ENCODE assay signal across 26 cellular contexts in the genomic region with DNA sequence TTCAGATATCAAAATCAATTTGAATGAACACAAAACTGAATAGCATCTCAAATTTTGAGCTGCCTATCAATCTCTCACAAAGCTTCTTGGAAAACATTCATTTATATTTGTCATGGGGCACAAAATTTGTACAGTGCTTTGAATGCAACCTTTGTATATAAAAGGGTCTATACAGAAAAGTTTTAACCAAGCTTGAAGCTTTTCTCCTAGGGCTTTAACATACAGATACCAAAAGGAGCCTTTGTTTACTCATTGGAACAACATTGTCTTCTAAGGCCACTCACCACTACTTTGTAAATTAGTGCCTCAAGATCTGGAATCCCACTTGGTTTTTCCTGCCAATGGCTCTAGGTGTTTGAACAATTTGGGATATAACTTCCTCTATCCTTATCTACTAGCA.
"Had no signal": no experiment of that assay in that cellular context is flagged by ENCODE, and none has a peak within 500 bp of the region (broad histone marks: within the 10 kb centered on the region; RNA-seq: fewer than 3 reads in every experiment).

No MANE protein-coding gene starts in this region.

- H3K4me3 ChIP-seq: body of pancreas, K562 had no signal

- H3K27me3 ChIP-seq: body of pancreas had no signal

- H3K9me3 Mint-ChIP-seq: activated B cell treated with CpG ODN at 0.5 μM for 24 hours; activated CD4-positive, alpha-beta T cell treated with anti-CD3 and anti-CD28 coated beads, Interleukin-2, amount 10 ng/mL, durations not matched to agents 24 days and 14 days; activated naive CD4-positive, alpha-beta T cell treated with anti-CD3 and anti-CD28 coated beads, Interleukin-2, amount 50 U/mL, for 24 hours; activated T-cell treated with anti-CD3 and anti-CD28 coated beads, Interleukin-2, amount 50 U/mL, for 24 hours; activated T-helper 1 cell treated with anti-CD3 and anti-CD28 coated beads, Interleukin-12 subunit alpha, Interleukin-12 subunit beta, Interleukin-2, Interleukin-4 antibody, amounts not matched to agents 30 ng/mL and 10 ng/mL and 1 ng/mL, durations not matched to agents 14 hours and 24 hours and 36 hours; central memory CD8-positive, alpha-beta T cell; T-cell had no signal

- H3K4me1 Mint-ChIP-seq: activated CD4-positive, alpha-beta T cell treated with anti-CD3 and anti-CD28 coated beads, Interleukin-2, amount 10 ng/mL, durations not matched to agents 24 days and 14 days; activated CD8-positive, alpha-beta memory T cell treated with anti-CD3 and anti-CD28 coated beads, Interleukin-2, amount 10 ng/mL, durations not matched to agents 7 days and 5 days had no signal

- ATAC-seq: activated CD8-positive, alpha-beta memory T cell treated with anti-CD3 and anti-CD28 coated beads, Interleukin-2, amount 10 ng/mL, durations not matched to agents 7 days and 5 days; K562; T-cell had no signal

- DNase-seq: activated B cell treated with CpG ODN at 0.5 μM for 24 hours; activated CD4-positive, alpha-beta T cell treated with anti-CD3 and anti-CD28 coated beads for 1 hour; activated CD4-positive, alpha-beta T cell treated with anti-CD3 and anti-CD28 coated beads, Interleukin-2, amount 10 ng/mL, durations not matched to agents 24 days and 14 days; activated CD4-positive, alpha-beta T cell treated with anti-CD3 and anti-CD28 coated beads, Interleukin-2, amount 50 U/mL, for 48 hours; activated CD8-positive, alpha-beta memory T cell treated with anti-CD3 and anti-CD28 coated beads, Interleukin-2, amount 10 ng/mL, durations not matched to agents 7 days and 5 days; activated effector memory CD4-positive, alpha-beta T cell treated with Interleukin-2 at 50 U/mL for 16 hours; activated naive CD4-positive, alpha-beta T cell; activated T-cell treated with anti-CD3 and anti-CD28 coated beads, Interleukin-2, amount 50 U/mL, for 24 hours; aorta; body of pancreas; NCI-H1048; NCI-H146; NCI-H1930; NCI-H2171 treated with DMSO at 0.1 percent for 48 hours; NCI-H526 treated with DMSO at 0.1 percent for 48 hours; NCI-H82; Right ventricle myocardium superior; T-cell; T1000 had no signal

- FAIRE-seq: bronchial epithelial cell, K562, TTC549 had no signal

- H3K27ac Mint-ChIP-seq: activated B cell treated with CpG ODN at 0.5 μM for 24 hours; activated CD4-positive, alpha-beta T cell treated with anti-CD3 and anti-CD28 coated beads, Interleukin-2, amount 10 ng/mL, durations not matched to agents 24 days and 14 days; activated CD8-positive, alpha-beta memory T cell treated with anti-CD3 and anti-CD28 coated beads, Interleukin-2, amount 10 ng/mL, durations not matched to agents 7 days and 5 days; activated naive CD4-positive, alpha-beta T cell treated with anti-CD3 and anti-CD28 coated beads, Interleukin-2, amount 50 U/mL, for 24 hours; activated T-cell treated with anti-CD3 and anti-CD28 coated beads, Interleukin-2, amount 50 U/mL, for 24 hours; activated T-helper 1 cell treated with anti-CD3 and anti-CD28 coated beads, Interleukin-12 subunit alpha, Interleukin-12 subunit beta, Interleukin-2, Interleukin-4 antibody, amounts not matched to agents 30 ng/mL and 10 ng/mL and 1 ng/mL, durations not matched to agents 14 hours and 24 hours and 36 hours; T-cell had no signal

- H3K36me3 Mint-ChIP-seq: activated CD8-positive, alpha-beta memory T cell treated with anti-CD3 and anti-CD28 coated beads, Interleukin-2, amount 10 ng/mL, durations not matched to agents 7 days and 5 days; T-cell had no signal

- H3K4me3 Mint-ChIP-seq: activated B cell treated with CpG ODN at 0.5 μM for 24 hours; activated CD4-positive, alpha-beta T cell treated with anti-CD3 and anti-CD28 coated beads, Interleukin-2, amount 10 ng/mL, durations not matched to agents 24 days and 14 days; activated CD8-positive, alpha-beta memory T cell treated with anti-CD3 and anti-CD28 coated beads, Interleukin-2, amount 10 ng/mL, durations not matched to agents 7 days and 5 days; activated naive CD4-positive, alpha-beta T cell treated with anti-CD3 and anti-CD28 coated beads, Interleukin-2, amount 50 U/mL, for 24 hours; activated T-cell treated with anti-CD3 and anti-CD28 coated beads, Interleukin-2, amount 50 U/mL, for 24 hours; activated T-helper 1 cell treated with anti-CD3 and anti-CD28 coated beads, Interleukin-12 subunit alpha, Interleukin-12 subunit beta, Interleukin-2, Interleukin-4 antibody, amounts not matched to agents 30 ng/mL and 10 ng/mL and 1 ng/mL, durations not matched to agents 14 hours and 24 hours and 36 hours; central memory CD8-positive, alpha-beta T cell; T-cell had no signal

- H3K27ac ChIP-seq: RWPE1 had no signal

- H3K9me3 ChIP-seq: body of pancreas had no signal

- H3K27me3 Mint-ChIP-seq: activated B cell treated with CpG ODN at 0.5 μM for 24 hours; activated CD4-positive, alpha-beta T cell treated with anti-CD3 and anti-CD28 coated beads, Interleukin-2, amount 10 ng/mL, durations not matched to agents 24 days and 14 days; activated CD8-positive, alpha-beta memory T cell treated with anti-CD3 and anti-CD28 coated beads, Interleukin-2, amount 10 ng/mL, durations not matched to agents 7 days and 5 days; activated naive CD4-positive, alpha-beta T cell treated with anti-CD3 and anti-CD28 coated beads, Interleukin-2, amount 50 U/mL, for 24 hours; activated T-cell treated with anti-CD3 and anti-CD28 coated beads, Interleukin-2, amount 50 U/mL, for 24 hours; central memory CD8-positive, alpha-beta T cell; T-cell had no signal
